Comparison of ENCODE assay signal across 25 cellular contexts in genomic region chr7:142332421-142332820, GRCh38.
"Had no signal": no experiment of that assay in that cellular context is flagged by ENCODE, and none has a peak within 500 bp of the region (broad histone marks: within the 10 kb centered on the region; RNA-seq: fewer than 3 reads in every experiment).

No MANE protein-coding gene starts in this region.

- H3K4me3 Mint-ChIP-seq: activated CD8-positive, alpha-beta memory T cell treated with anti-CD3 and anti-CD28 coated beads, Interleukin-2, amount 10 ng/mL, durations not matched to agents 7 days and 5 days; activated CD8-positive, alpha-beta T cell treated with anti-CD3 and anti-CD28 coated beads for 36 hours; activated naive CD8-positive, alpha-beta T cell treated with anti-CD3 and anti-CD28 coated beads, Interleukin-2, amount 50 U/mL, for 24 hours; neural crest cell; stimulated activated effector memory CD8-positive, alpha-beta T cell treated with anti-CD3 and anti-CD28 coated beads, Interleukin-12 subunit alpha, Interleukin-12 subunit beta, amount 100 ng/mL, for 72 hours; stimulated activated naive CD8-positive, alpha-beta T cell treated with anti-CD3 and anti-CD28 coated beads, Interleukin-15, amount 100 ng/mL, for 72 hours; T-helper 1 cell treated with Interleukin-12 subunit alpha and Interleukin-12 subunit beta and Interleukin-4 antibody, amounts not matched to agents 30 μg/mL and 1 μg/mL, for 36 hours; WTC11 had no signal

- H3K27ac ChIP-seq: body of pancreas, cardiac muscle cell, left lung, testis, uterus had no signal

- H3K36me3 Mint-ChIP-seq: activated CD8-positive, alpha-beta memory T cell treated with anti-CD3 and anti-CD28 coated beads, Interleukin-2, amount 10 ng/mL, durations not matched to agents 7 days and 5 days; stimulated activated effector memory CD8-positive, alpha-beta T cell treated with anti-CD3 and anti-CD28 coated beads, Interleukin-12 subunit alpha, Interleukin-12 subunit beta, amount 100 ng/mL, for 72 hours; WTC11 had no signal

- ATAC-seq: activated CD8-positive, alpha-beta memory T cell treated with anti-CD3 and anti-CD28 coated beads, Interleukin-2, amount 10 ng/mL, durations not matched to agents 7 days and 5 days; activated CD8-positive, alpha-beta T cell treated with anti-CD3 and anti-CD28 coated beads for 36 hours; activated naive CD8-positive, alpha-beta T cell treated with anti-CD3 and anti-CD28 coated beads, Interleukin-2, amount 50 U/mL, for 24 hours; body of pancreas; left lung; naive thymus-derived CD4-positive, alpha-beta T cell; sciatic nerve; stimulated activated effector memory CD8-positive, alpha-beta T cell treated with anti-CD3 and anti-CD28 coated beads, Interleukin-12 subunit alpha, Interleukin-12 subunit beta, amount 100 ng/mL, for 72 hours; stimulated activated naive CD8-positive, alpha-beta T cell treated with anti-CD3 and anti-CD28 coated beads, Interleukin-15, amount 100 ng/mL, for 72 hours; WTC11 had no signal

- H3K9me3 Mint-ChIP-seq: activated CD8-positive, alpha-beta T cell treated with anti-CD3 and anti-CD28 coated beads for 36 hours; activated naive CD8-positive, alpha-beta T cell treated with anti-CD3 and anti-CD28 coated beads, Interleukin-2, amount 50 U/mL, for 24 hours; naive thymus-derived CD4-positive, alpha-beta T cell; neural crest cell; stimulated activated effector memory CD8-positive, alpha-beta T cell treated with anti-CD3 and anti-CD28 coated beads, Interleukin-12 subunit alpha, Interleukin-12 subunit beta, amount 100 ng/mL, for 72 hours; stimulated activated naive CD8-positive, alpha-beta T cell treated with anti-CD3 and anti-CD28 coated beads, Interleukin-15, amount 100 ng/mL, for 72 hours; T-helper 1 cell treated with Interleukin-12 subunit alpha and Interleukin-12 subunit beta and Interleukin-4 antibody, amounts not matched to agents 30 μg/mL and 1 μg/mL, for 36 hours; WTC11 had no signal

- DNase-seq: activated CD4-positive, alpha-beta T cell treated with anti-CD3 and anti-CD28 coated beads for 4 hours; activated CD8-positive, alpha-beta memory T cell treated with anti-CD3 and anti-CD28 coated beads, Interleukin-2, amount 10 ng/mL, durations not matched to agents 7 days and 5 days; activated CD8-positive, alpha-beta T cell treated with anti-CD3 and anti-CD28 coated beads for 36 hours; activated gamma-delta T cell treated with Interleukin-2 at 50 U/mL for 16 hours; activated naive CD8-positive, alpha-beta T cell treated with anti-CD3 and anti-CD28 coated beads, Interleukin-2, amount 50 U/mL, for 24 hours; activated T-cell treated with anti-CD3 and anti-CD28 coated beads for 4 hours; body of pancreas; effector CD4-positive, alpha-beta T cell; foreskin fibroblast; left lung; naive thymus-derived CD4-positive, alpha-beta T cell; occipital lobe; small intestine; stimulated activated CD4-positive, alpha-beta T cell treated with anti-CD3 and anti-CD28 coated beads, Interleukin-2, amount 100 ng/mL, for 24 hours; stimulated activated naive CD8-positive, alpha-beta T cell treated with anti-CD3 and anti-CD28 coated beads, Interleukin-15, amount 100 ng/mL, for 72 hours; T1000; testis; trophoblast cell; uterus had no signal

- H3K27ac Mint-ChIP-seq: activated CD8-positive, alpha-beta memory T cell treated with anti-CD3 and anti-CD28 coated beads, Interleukin-2, amount 10 ng/mL, durations not matched to agents 7 days and 5 days; activated CD8-positive, alpha-beta T cell treated with anti-CD3 and anti-CD28 coated beads for 36 hours; activated naive CD8-positive, alpha-beta T cell treated with anti-CD3 and anti-CD28 coated beads, Interleukin-2, amount 50 U/mL, for 24 hours; naive thymus-derived CD4-positive, alpha-beta T cell; stimulated activated effector memory CD8-positive, alpha-beta T cell treated with anti-CD3 and anti-CD28 coated beads, Interleukin-12 subunit alpha, Interleukin-12 subunit beta, amount 100 ng/mL, for 72 hours; stimulated activated naive CD8-positive, alpha-beta T cell treated with anti-CD3 and anti-CD28 coated beads, Interleukin-15, amount 100 ng/mL, for 72 hours; T-helper 1 cell treated with Interleukin-12 subunit alpha and Interleukin-12 subunit beta and Interleukin-4 antibody, amounts not matched to agents 30 μg/mL and 1 μg/mL, for 36 hours; WTC11 had no signal

- H3K4me1 Mint-ChIP-seq: stimulated activated effector memory CD8-positive, alpha-beta T cell treated with anti-CD3 and anti-CD28 coated beads, Interleukin-12 subunit alpha, Interleukin-12 subunit beta, amount 100 ng/mL, for 72 hours had no signal

- H3K27me3 ChIP-seq: body of pancreas, cardiac muscle cell, testis, uterus had no signal

- H3K9me3 ChIP-seq: body of pancreas, left lung, testis, uterus had no signal
